1 cellular context compared by ENCODE assay signal in the genomic region with DNA sequence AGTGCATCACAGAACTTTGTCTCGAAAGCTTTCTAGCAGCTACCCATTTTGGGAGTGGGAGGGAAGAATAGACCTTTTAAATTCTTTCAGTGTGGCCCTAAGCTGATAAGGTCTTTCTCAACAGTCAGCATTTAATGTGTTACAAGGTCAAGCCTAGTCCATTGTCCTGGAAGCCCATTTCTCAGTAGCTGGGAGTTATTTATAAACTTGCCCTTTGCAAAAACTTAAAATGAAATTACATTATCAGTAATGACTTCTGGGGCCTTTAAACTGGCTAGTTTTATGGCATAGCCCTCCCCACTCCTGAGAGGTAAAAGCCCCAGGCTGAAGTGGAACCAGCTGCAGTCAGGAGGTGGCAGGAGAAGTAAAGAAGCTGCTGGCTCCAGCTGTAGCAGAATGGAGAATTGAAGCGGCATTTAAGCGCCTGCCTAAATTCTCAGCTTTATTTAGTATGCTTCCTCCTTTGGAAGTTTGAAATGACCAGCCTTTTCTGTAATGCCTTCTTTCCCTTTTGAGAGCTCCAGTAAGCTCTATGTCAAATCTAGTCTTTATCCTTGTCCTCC.
A peak's percentile ranks its signal among the peaks of the same experiment; 100 is the strongest.
TF ChIP-seq lines count a peak whose summit lies in the region.

No MANE protein-coding gene starts in this region.

TF ChIP-seq in K562, 482 proteins besides CTCF, POLR2A, EP300 and RAD21 (continued from another document and continues in another):
- TF ChIP-seq RBM25 (IDR thresholded peaks at IDR 0.05; ENCODE audit: low read depth, low read length, severe bottlenecking), result no peak
- TF ChIP-seq XRCC3 (IDR thresholded peaks at IDR 0.05), result no peak
- TF ChIP-seq CHAMP1 (IDR thresholded peaks at IDR 0.05), result no peak
- no peak for TF ChIP-seq LCOR (CRISPR knock-in tag; IDR thresholded peaks at IDR 0.05)
- TF ChIP-seq TAF7 (tag; IDR thresholded peaks at IDR 0.05), result no peak
- 0 out of 2 replicates have a peak, but pooled peaks have one; percentile 35 for TF ChIP-seq TCF7 (IDR thresholded peaks at IDR 0.05; ENCODE audit: borderline replicate concordance)
- peak; percentile 56 for TF ChIP-seq PML (IDR thresholded peaks at IDR 0.05; ENCODE audit: low read length)
- no peak for TF ChIP-seq SRSF9 (IDR thresholded peaks at IDR 0.05; ENCODE audit: borderline replicate concordance, low read depth, low read length)
- no peak for TF ChIP-seq MCM3 (IDR thresholded peaks at IDR 0.05)
- no peak for TF ChIP-seq ATF4 (CRISPR knock-in tag; IDR thresholded peaks at IDR 0.05)
- TF ChIP-seq FOXK2 (conservative IDR thresholded peaks at IDR 0.05 in 1 of 2, IDR thresholded peaks at IDR 0.05 in 1 of 2; ENCODE audit: low read depth in 2 of 2), result peak in 1 of 2 experiments; percentile 46; a peak in 1 of 4 replicates
- no peak for TF ChIP-seq SRSF7 (optimal IDR thresholded peaks at IDR 0.05; ENCODE audit: low read depth, low read length)
- no peak for TF ChIP-seq HEY1 (CRISPR knock-in tag; IDR thresholded peaks at IDR 0.05; ENCODE audit: borderline replicate concordance)
- TF ChIP-seq NCOA6 (IDR thresholded peaks at IDR 0.05), result no peak
- TF ChIP-seq CBX1 (IDR thresholded peaks at IDR 0.05; ENCODE audit: low read depth), result no peak
- TF ChIP-seq ZBTB49 (CRISPR knock-in tag; IDR thresholded peaks at IDR 0.05; ENCODE audit: borderline replicate concordance), result no peak
- no peak for TF ChIP-seq ZNF408 (CRISPR knock-in tag; IDR thresholded peaks at IDR 0.05; ENCODE audit: low read depth)
- TF ChIP-seq, protein P1, sequence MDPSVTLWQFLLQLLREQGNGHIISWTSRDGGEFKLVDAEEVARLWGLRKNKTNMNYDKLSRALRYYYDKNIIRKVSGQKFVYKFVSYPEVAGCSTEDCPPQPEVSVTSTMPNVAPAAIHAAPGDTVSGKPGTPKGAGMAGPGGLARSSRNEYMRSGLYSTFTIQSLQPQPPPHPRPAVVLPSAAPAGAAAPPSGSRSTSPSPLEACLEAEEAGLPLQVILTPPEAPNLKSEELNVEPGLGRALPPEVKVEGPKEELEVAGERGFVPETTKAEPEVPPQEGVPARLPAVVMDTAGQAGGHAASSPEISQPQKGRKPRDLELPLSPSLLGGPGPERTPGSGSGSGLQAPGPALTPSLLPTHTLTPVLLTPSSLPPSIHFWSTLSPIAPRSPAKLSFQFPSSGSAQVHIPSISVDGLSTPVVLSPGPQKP (CRISPR knock-in tag; IDR thresholded peaks at IDR 0.05), result no peak
- TF ChIP-seq HDAC1 (IDR thresholded peaks at IDR 0.05), result no peak
- TF ChIP-seq ZKSCAN1 (IDR thresholded peaks at IDR 0.05; ENCODE audit: low read depth, low read length), result 0 out of 2 replicates have a peak, but pooled peaks have one; percentile 12
- no peak for TF ChIP-seq ZNF23 (CRISPR knock-in tag; IDR thresholded peaks at IDR 0.05)
- TF ChIP-seq SMAD4 (CRISPR knock-in tag; conservative IDR thresholded peaks at IDR 0.05), result 0 out of 2 replicates have a peak, but pooled peaks have one; percentile 32
- TF ChIP-seq ZKSCAN3 (CRISPR knock-in tag; IDR thresholded peaks at IDR 0.05), result no peak
- TF ChIP-seq MAFG (tag; conservative IDR thresholded peaks at IDR 0.05), result peak; percentile 94
- no peak for TF ChIP-seq TFE3 (CRISPR knock-in tag; IDR thresholded peaks at IDR 0.05)
- TF ChIP-seq OTX1 (CRISPR knock-in tag; IDR thresholded peaks at IDR 0.05), result no peak
- TF ChIP-seq, protein P2, sequence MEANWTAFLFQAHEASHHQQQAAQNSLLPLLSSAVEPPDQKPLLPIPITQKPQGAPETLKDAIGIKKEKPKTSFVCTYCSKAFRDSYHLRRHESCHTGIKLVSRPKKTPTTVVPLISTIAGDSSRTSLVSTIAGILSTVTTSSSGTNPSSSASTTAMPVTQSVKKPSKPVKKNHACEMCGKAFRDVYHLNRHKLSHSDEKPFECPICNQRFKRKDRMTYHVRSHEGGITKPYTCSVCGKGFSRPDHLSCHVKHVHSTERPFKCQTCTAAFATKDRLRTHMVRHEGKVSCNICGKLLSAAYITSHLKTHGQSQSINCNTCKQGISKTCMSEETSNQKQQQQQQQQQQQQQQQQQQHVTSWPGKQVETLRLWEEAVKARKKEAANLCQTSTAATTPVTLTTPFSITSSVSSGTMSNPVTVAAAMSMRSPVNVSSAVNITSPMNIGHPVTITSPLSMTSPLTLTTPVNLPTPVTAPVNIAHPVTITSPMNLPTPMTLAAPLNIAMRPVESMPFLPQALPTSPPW (CRISPR knock-in tag; IDR thresholded peaks at IDR 0.05), result peak; percentile 70
- TF ChIP-seq ZBTB1 (CRISPR knock-in tag; IDR thresholded peaks at IDR 0.05; ENCODE audit: borderline replicate concordance, low read depth), result no peak
- no peak for TF ChIP-seq AFF1 (IDR thresholded peaks at IDR 0.05; ENCODE audit: low read depth in 1 of 2, partially characterized antibody in 2 of 2)
- TF ChIP-seq ZNF444 (CRISPR knock-in tag; IDR thresholded peaks at IDR 0.05), result no peak
- TF ChIP-seq SIN3A (IDR thresholded peaks at IDR 0.05; ENCODE audit: borderline replicate concordance in 2 of 2, control insufficient read depth in 1 of 2, low read depth in 2 of 2, low read length in 2 of 2), result peak; percentile 76 to 87; a peak in 2 of 4 replicates
- TF ChIP-seq ZFP1 (CRISPR knock-in tag; IDR thresholded peaks at IDR 0.05), result no peak
- TF ChIP-seq MEIS2 (IDR thresholded peaks at IDR 0.05; ENCODE audit: partially characterized antibody), result peak; percentile 32
- no peak; the same call in 1 of the 2 replicates for TF ChIP-seq NBN (IDR thresholded peaks at IDR 0.05; ENCODE audit: low read depth)
- TF ChIP-seq FUS (optimal IDR thresholded peaks at IDR 0.05; ENCODE audit: low read depth, low read length), result no peak
- TF ChIP-seq SOX6 (IDR thresholded peaks at IDR 0.05), result peak; percentile 98
- TF ChIP-seq TRIM24 (IDR thresholded peaks at IDR 0.05), result 0 out of 4 replicates have a peak, but pooled peaks of 1 of the 2 experiments have one; percentile 19
- TF ChIP-seq BCOR (IDR thresholded peaks at IDR 0.05), result no peak
- TF ChIP-seq PHB2 (IDR thresholded peaks at IDR 0.05; ENCODE audit: low read depth), result no peak
- peak; percentile 25; the same call in 1 of the 2 replicates for TF ChIP-seq CC2D1A (IDR thresholded peaks at IDR 0.05)
- no peak for TF ChIP-seq CBX5 (IDR thresholded peaks at IDR 0.05; ENCODE audit: borderline replicate concordance, low read depth)
- no peak for TF ChIP-seq LARP7 (IDR thresholded peaks at IDR 0.05)
- no peak for TF ChIP-seq BACH1 (tag; IDR thresholded peaks at IDR 0.05)
- TF ChIP-seq NR2C1 (IDR thresholded peaks at IDR 0.05), result no peak
- TF ChIP-seq NR2C1 (tag; IDR thresholded peaks at IDR 0.05), result peak; percentile 50
- no peak for TF ChIP-seq ZNF24 (IDR thresholded peaks at IDR 0.05)
- peak; percentile 42; the same call in 1 of the 2 replicates for TF ChIP-seq FOXM1 (IDR thresholded peaks at IDR 0.05; ENCODE audit: low read depth)
- no peak for TF ChIP-seq FOXM1 (CRISPR knock-in tag; IDR thresholded peaks at IDR 0.05; ENCODE audit: low read depth)
- peak; percentile 94 for TF ChIP-seq MAFF (IDR thresholded peaks at IDR 0.05; ENCODE audit: low read length)
- TF ChIP-seq TEAD1 (CRISPR knock-in tag; IDR thresholded peaks at IDR 0.05), result 0 out of 4 replicates have a peak, but pooled peaks of 1 of the 2 experiments have one; percentile 42
- TF ChIP-seq MEF2D (tag; conservative IDR thresholded peaks at IDR 0.05; ENCODE audit: low read depth), result peak; percentile 79
- TF ChIP-seq, protein P3, sequence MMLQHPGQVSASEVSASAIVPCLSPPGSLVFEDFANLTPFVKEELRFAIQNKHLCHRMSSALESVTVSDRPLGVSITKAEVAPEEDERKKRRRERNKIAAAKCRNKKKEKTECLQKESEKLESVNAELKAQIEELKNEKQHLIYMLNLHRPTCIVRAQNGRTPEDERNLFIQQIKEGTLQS (IDR thresholded peaks at IDR 0.05), result no peak
- TF ChIP-seq, protein P3 (CRISPR knock-in tag; conservative IDR thresholded peaks at IDR 0.05), result no peak
- no peak for TF ChIP-seq IRF1 (CRISPR knock-in tag; IDR thresholded peaks at IDR 0.05; ENCODE audit: borderline replicate concordance)
